In genomic region chr16:10601444-10602401, GRCh38 we compare ENCODE assay signal across 13 cellular contexts. TPM values are rescaled to one million over a fixed set of nuclear protein-coding genes. Genes with fewer than 3 reads are reported as not detected.
DNase-seq lines count a peak whose midpoint lies in the region; ATAC-seq and FAIRE-seq lines count a peak whose summit lies in the region.
"Had no signal": no experiment of that assay in that cellular context is flagged by ENCODE, and none has a peak within 500 bp of the region (broad histone marks: within the 10 kb centered on the region; RNA-seq: fewer than 3 reads in every experiment).

No MANE protein-coding gene starts in this region.

- no peaks in the 10 kb centered on the region for H3K4me1 ChIP-seq in small intestine (ENCODE audit: control insufficient read depth in 2 of 2, insufficient read depth in 1 of 2, low read depth in 1 of 2, low read length in 1 of 2)
- H3K4me1 ChIP-seq: testis had no signal

- no peaks in the 10 kb centered on the region for H3K27me3 ChIP-seq in small intestine (ENCODE audit: control insufficient read depth in 2 of 2, insufficient read depth in 2 of 2, low read length in 2 of 2)
- H3K27me3 ChIP-seq: testis had no signal

- FAIRE-seq in small intestine (lab: Jason Lieb, UNC) = no peak
- FAIRE-seq: astrocyte, HTR-8/SVneo had no signal

- ATAC-seq in HG03469 (IDR thresholded peaks at IDR 0.05; ENCODE audit: unreplicated experiment) = no peak
- ATAC-seq: naive thymus-derived CD4-positive, alpha-beta T cell had no signal

- 32 to 54% (median 38%) methylated on average over 13 of the region's 13 CpGs for WGBS in small intestine, 3 donors

- H3K9me3 ChIP-seq in small intestine (ENCODE audit: control insufficient read depth, low read depth) = no peaks in the 10 kb centered on the region
- H3K9me3 ChIP-seq: psoas muscle, testis had no signal

- H3K36me3 ChIP-seq in small intestine (ENCODE audit: control insufficient read depth in 2 of 2, insufficient read depth in 2 of 2, low read length in 2 of 2) = no peaks in the 10 kb centered on the region

- H3K27ac ChIP-seq in epithelial cell of prostate (peak overlapping the region; percentile 52), small intestine (ENCODE audit: low read depth in 1 of 2, low read length in 1 of 2) (no peak overlapping the region), substantia nigra (ENCODE audit: low read depth, low read length, poor library complexity, severe bottlenecking) (no peak overlapping the region)
- H3K27ac ChIP-seq: psoas muscle, testis had no signal

- DNase-seq in NCI-H2171 treated with DMSO at 0.1 percent for 48 hours (lab: John Stamatoyannopoulos, UW) = peak; percentile 52
- DNase-seq in epithelial cell of prostate (ENCODE audit: low read depth, low spot score) = no peak
- DNase-seq in left kidney (ENCODE audit: low read depth, low spot score) = peak; percentile 50
- peak; percentile 75 for DNase-seq in small intestine
- no peak for DNase-seq in SHP77 (lab: John Stamatoyannopoulos, UW)
- no peak for DNase-seq in substantia nigra (lab: John Stamatoyannopoulos, UW)
- DNase-seq: C1 segment of cervical spinal cord; naive thymus-derived CD4-positive, alpha-beta T cell; psoas muscle; testis had no signal

- H3K4me3 ChIP-seq in small intestine (ENCODE audit: low read depth in 1 of 2, low read length in 2 of 2) = no peak overlapping the region
- H3K4me3 ChIP-seq: psoas muscle, testis had no signal

RNA-seq across cellular contexts. Expression of gene EMP2, which starts 21.3 kb away (rescaled TPM):
- 10 to 100 TPM in 1 of 3 donors, 1 to 10 TPM in 2; 2.2 to 46.9 (median 2.5) TPM for polyA plus RNA-seq in small intestine
- polyA plus RNA-seq: naive thymus-derived CD4-positive, alpha-beta T cell had no signal

Comparison
In these comparisons a context has a peak if more than half of its experiments do, and no peak if none do; other contexts are left out.
1. DNase-seq: peak in NCI-H2171 treated with DMSO at 0.1 percent for 48 hours (single experiment), left kidney (single experiment) and small intestine (single experiment); none in epithelial cell of prostate (single experiment), SHP77 (0 of 2) and substantia nigra (0 of 49).